8 cellular contexts compared by ENCODE assay signal in genomic region chr15:101294731-101295606, GRCh38. TPM values are rescaled to one million over a fixed set of nuclear protein-coding genes. Genes with fewer than 3 reads are reported as not detected.
DNase-seq lines count a peak whose midpoint lies in the region; ATAC-seq and TF ChIP-seq lines count a peak whose summit lies in the region.

SNRPA1 (minus strand) TSS chr15:101295248; CDS start chr15:101295178, 70 bp downstream.

- peak within 1 kb of the TSS; percentile 65 for H3K4me3 ChIP-seq in AG04450 (ENCODE audit: low read depth, low read length)
- H3K4me3 ChIP-seq in WI38 (ENCODE audit: low read depth, low read length), result peak within 1 kb of the TSS; percentile 98
- H3K4me3 ChIP-seq in mammary epithelial cell (replicated peaks in 1 of 3; ENCODE audit: insufficient read depth in 1 of 3, low read depth in 2 of 3, low read length in 3 of 3), result peak within 1 kb of the TSS; percentile 81 to 97 (median 94)
- peak within 1 kb of the TSS; percentile 82 for H3K4me3 ChIP-seq in smooth muscle cell

- H3K79me2 ChIP-seq in mammary epithelial cell (ENCODE audit: insufficient read depth, low read length), result peaks cover 58% of the 10 kb centered on the region
- peaks cover 49% of the 10 kb centered on the region for H3K79me2 ChIP-seq in smooth muscle cell (ENCODE audit: low read depth)

- DNase-seq in AG04450 (ENCODE audit: low read depth, low spot score) (peak; percentile 81), NCI-H2227 treated with DMSO at 0.1 percent for 48 hours (lab: John Stamatoyannopoulos, UW) (peak; percentile 79), mammary epithelial cell (peak; percentile 95), iPS-NIHi7 (ENCODE audit: extremely low spot score) (peak; percentile 99), smooth muscle cell (lab: John Stamatoyannopoulos, UW; ENCODE audit: unreplicated experiment) (peak; percentile 93)

- no peak for TF ChIP-seq CTCF in AG04450 (IDR thresholded peaks at IDR 0.05; ENCODE audit: low read depth, low read length)
- TF ChIP-seq CTCF in WI38 (IDR thresholded peaks at IDR 0.05; ENCODE audit: low read depth, low read length), result no peak
- no peak for TF ChIP-seq CTCF in mammary epithelial cell (conservative IDR thresholded peaks at IDR 0.05 in 1 of 2, IDR thresholded peaks at IDR 0.05 in 1 of 2; ENCODE audit: extremely low read depth in 1 of 2, insufficient read depth in 1 of 2, low read depth in 1 of 2, low read length in 2 of 2)
- no peak for TF ChIP-seq CTCF in smooth muscle cell (IDR thresholded peaks at IDR 0.05; ENCODE audit: borderline replicate concordance, insufficient read depth, poor library complexity, severe bottlenecking)

- H3K27ac ChIP-seq in AG04450 (ENCODE audit: low read depth, low read length), result peak within 1 kb of the TSS; percentile 93
- H3K27ac ChIP-seq in mammary epithelial cell (ENCODE audit: insufficient read depth, low read depth, low read length), result peak within 1 kb of the TSS; percentile 90
- peak within 1 kb of the TSS; percentile 85 for H3K27ac ChIP-seq in smooth muscle cell (ENCODE audit: low read depth)

- CTCF ChIA-PET in AG04450 (lab: Charles Lee), result interaction anchor here (1.0 to 3.1 kb wide), 3 partner anchors 279 to 346 kb away, joined by 3 to 30 read pairs (median 3); no protein-coding TSS in a partner anchor
- CTCF ChIA-PET in mammary epithelial cell (lab: Charles Lee; ENCODE audit: low non-redundant PET), result interaction anchor here (0.6 kb wide), 3 partner anchors 25 to 425 kb away, joined by 4 to 6 read pairs (median 5); no protein-coding TSS in a partner anchor

- no TSS peak for BruUV-seq in mammary epithelial cell (replicated peaks; lab: Mats Ljungman, UMichigan)

- H4K20me1 ChIP-seq in mammary epithelial cell (ENCODE audit: insufficient read depth, low read length) (no peaks in the 10 kb centered on the region), smooth muscle cell (ENCODE audit: low read depth) (peaks cover 44% of the 10 kb centered on the region)

- ATAC-seq in GM18909 (IDR thresholded peaks at IDR 0.05; ENCODE audit: poor library complexity, unreplicated experiment) (peak; percentile 83), HG03159 (IDR thresholded peaks at IDR 0.05; ENCODE audit: unreplicated experiment) (peak; percentile 80)

- H3K9ac ChIP-seq in mammary epithelial cell (ENCODE audit: insufficient read depth, low read length) (peak within 1 kb of the TSS; percentile 96), smooth muscle cell (ENCODE audit: low read depth) (peak within 1 kb of the TSS; percentile 87)

- intact Hi-C loops in mammary epithelial cell (cut with micrococcal nuclease), result no loop called here

- peak within 1 kb of the TSS; percentile 95 for H3K4me2 ChIP-seq in mammary epithelial cell (ENCODE audit: insufficient read depth, low read depth, low read length)
- peak within 1 kb of the TSS; percentile 93 for H3K4me2 ChIP-seq in smooth muscle cell

- H3K9me3 ChIP-seq in AG04450 (ENCODE audit: control insufficient read depth, insufficient read depth, low read length) (no peaks in the 10 kb centered on the region), mammary epithelial cell (replicated peaks; ENCODE audit: insufficient read depth, low read length) (no peaks in the 10 kb centered on the region), smooth muscle cell (replicated peaks; ENCODE audit: low read depth) (no peaks in the 10 kb centered on the region)

- H2AFZ ChIP-seq in mammary epithelial cell (ENCODE audit: low read depth, low read length), result peak within 1 kb of the TSS; percentile 98
- H2AFZ ChIP-seq in smooth muscle cell (ENCODE audit: low read depth), result peak within 1 kb of the TSS; percentile 94

- H3K36me3 ChIP-seq in mammary epithelial cell (ENCODE audit: insufficient read depth, low read length) (peaks cover 6% of the 10 kb centered on the region), smooth muscle cell (ENCODE audit: low read depth) (peaks cover 3% of the 10 kb centered on the region)

- dilution Hi-C loops in mammary epithelial cell (cut with HindIII; ENCODE audit: low sequenced_read_pairs), result loop anchor here (5.0 kb wide), 2 partner anchors 52 to 357 kb away; partner anchors contain the start of gene TM2D3

- H3K27me3 ChIP-seq in AG04450 (ENCODE audit: control insufficient read depth, insufficient read depth, low read length) (no peaks in the 10 kb centered on the region), mammary epithelial cell (ENCODE audit: insufficient read depth, low read length) (no peaks in the 10 kb centered on the region), smooth muscle cell (ENCODE audit: low read depth) (no peaks in the 10 kb centered on the region)

- H3F3A ChIP-seq in smooth muscle cell (ENCODE audit: low read depth), result no peaks in the 10 kb centered on the region

- POLR2A ChIA-PET in AG04450 (lab: Yijun Ruan, JAX), result interaction anchor here (0.6 to 0.8 kb wide), 4 partner anchors 39 to 1818 kb away, joined by 3 to 4 read pairs (median 3); no protein-coding TSS in a partner anchor

- H3K4me1 ChIP-seq in mammary epithelial cell (ENCODE audit: insufficient read depth, low read length) (peaks cover 30% of the 10 kb centered on the region), smooth muscle cell (ENCODE audit: low read depth) (peaks cover 19% of the 10 kb centered on the region)

- in situ Hi-C loops in mammary epithelial cell (cut with MboI; ENCODE audit: low sequenced_read_pairs in 2 of 2), result loop anchor here (5.0 to 10.0 kb wide), 3 partner anchors 187 to 357 kb away; partner anchors contain the start of gene TM2D3 (in 1 of the 2)

- 4% methylated on average over 51 of the region's 87 CpGs for WGBS in mammary epithelial cell (ENCODE audit: low coverage, missing lambda C conversion rate)
- WGBS in smooth muscle cell (ENCODE audit: low lambda C conversion rate), result 1% methylated on average over 87 of the region's 87 CpGs

RNA-seq across cellular contexts. Expression of gene SNRPA1, which starts in this region (rescaled TPM):
- polyA plus RNA-seq in AG04450 (2011; rRNA removed) (46.4 and 57.0 TPM in 2 replicates), mammary epithelial cell (75.0 TPM), smooth muscle cell (96.9 and 99.0 TPM in 2 replicates)
- polyA minus RNA-seq in AG04450 (2011; rRNA and poly(A)+ RNA removed), result 11.8 and 20.5 TPM in 2 replicates
- total RNA-seq in mammary epithelial cell (10 to 100 TPM; 17.2 to 85.7 TPM), smooth muscle cell (24.0 and 47.1 TPM in 2 replicates)
- 32.0 TPM for polyA minus RNA-seq in mammary epithelial cell

Comparison
In these comparisons a context has a peak if more than half of its experiments do, and no peak if none do; other contexts are left out.
1. Peak in every context shown above with its lines: DNase-seq, ATAC-seq, H3K4me3 ChIP-seq and H3K27ac ChIP-seq.